In the genomic region with DNA sequence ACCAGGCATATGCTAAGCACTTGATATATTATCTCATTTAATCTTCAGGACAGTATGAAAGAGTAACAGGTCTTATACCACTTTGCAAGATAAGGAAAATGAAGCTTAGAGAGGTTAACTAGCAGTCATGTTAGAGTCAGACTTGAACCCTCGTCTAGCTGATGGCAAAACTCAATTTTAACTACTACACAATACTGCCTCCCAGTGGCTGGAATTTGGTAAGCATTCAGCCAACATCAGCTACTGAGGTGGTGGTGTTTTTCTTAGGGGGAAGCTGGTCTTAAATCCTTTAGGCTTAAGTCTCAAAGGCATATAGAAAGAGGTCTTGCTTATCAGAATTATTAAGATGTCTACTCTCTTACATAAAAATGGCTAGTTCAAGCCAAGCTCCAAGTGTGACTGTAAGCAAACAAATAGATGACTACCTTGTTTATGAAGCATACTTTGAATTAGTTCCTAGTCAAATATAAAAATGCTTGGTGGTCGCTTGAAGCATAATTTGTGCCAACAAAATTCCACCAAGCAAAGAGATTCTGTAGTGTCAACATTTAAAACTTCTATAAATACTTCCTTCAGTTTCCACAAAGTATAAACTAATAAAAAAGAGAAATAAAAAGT, we compare ENCODE assay signal across 1 cellular context.
TF ChIP-seq lines count a peak whose summit lies in the region.

No MANE protein-coding gene starts in this region.

TF ChIP-seq in SK-N-SH treated with all-trans-retinoic acid at 6 μM for 48 hours, 23 proteins besides CTCF, POLR2A, EP300 and RAD21 (continued from another document):
- TF ChIP-seq, protein P1, sequence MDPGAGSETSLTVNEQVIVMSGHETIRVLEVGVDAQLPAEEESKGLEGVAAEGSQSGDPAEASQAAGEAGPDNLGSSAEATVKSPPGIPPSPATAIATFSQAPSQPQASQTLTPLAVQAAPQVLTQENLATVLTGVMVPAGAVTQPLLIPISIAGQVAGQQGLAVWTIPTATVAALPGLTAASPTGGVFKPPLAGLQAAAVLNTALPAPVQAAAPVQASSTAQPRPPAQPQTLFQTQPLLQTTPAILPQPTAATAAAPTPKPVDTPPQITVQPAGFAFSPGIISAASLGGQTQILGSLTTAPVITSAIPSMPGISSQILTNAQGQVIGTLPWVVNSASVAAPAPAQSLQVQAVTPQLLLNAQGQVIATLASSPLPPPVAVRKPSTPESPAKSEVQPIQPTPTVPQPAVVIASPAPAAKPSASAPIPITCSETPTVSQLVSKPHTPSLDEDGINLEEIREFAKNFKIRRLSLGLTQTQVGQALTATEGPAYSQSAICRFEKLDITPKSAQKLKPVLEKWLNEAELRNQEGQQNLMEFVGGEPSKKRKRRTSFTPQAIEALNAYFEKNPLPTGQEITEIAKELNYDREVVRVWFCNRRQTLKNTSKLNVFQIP (CRISPR knock-in tag; IDR thresholded peaks at IDR 0.05; ENCODE audit: borderline replicate concordance, low read depth) = no peak
- TF ChIP-seq ZNF70 (CRISPR knock-in tag; IDR thresholded peaks at IDR 0.05) (no peak), CSDC2 (CRISPR knock-in tag; IDR thresholded peaks at IDR 0.05) (no peak), SNAI2 (CRISPR knock-in tag; IDR thresholded peaks at IDR 0.05) (no peak), ARNTL (CRISPR knock-in tag; IDR thresholded peaks at IDR 0.05; ENCODE audit: borderline replicate concordance, low read depth) (no peak), OSR1 (CRISPR knock-in tag; IDR thresholded peaks at IDR 0.05) (no peak), TCF4 (CRISPR knock-in tag; IDR thresholded peaks at IDR 0.05; ENCODE audit: borderline replicate concordance) (no peak), ISL1 (CRISPR knock-in tag; IDR thresholded peaks at IDR 0.05) (no peak), ZFP30 (CRISPR knock-in tag; IDR thresholded peaks at IDR 0.05) (no peak), ZNF8 (CRISPR knock-in tag; IDR thresholded peaks at IDR 0.05) (no peak)
